Comparison of ENCODE assay signal across 32 cellular contexts in genomic region chr4:7370038-7370437, GRCh38.
"Had no signal": no experiment of that assay in that cellular context is flagged by ENCODE, and none has a peak within 500 bp of the region (broad histone marks: within the 10 kb centered on the region; RNA-seq: fewer than 3 reads in every experiment).

No MANE protein-coding gene starts in this region.

- H3K4me1 Mint-ChIP-seq: activated B cell treated with CpG ODN at 0.5 μM for 24 hours; activated naive CD8-positive, alpha-beta T cell treated with anti-CD3 and anti-CD28 coated beads for 36 hours had no signal

- H3K4me2 ChIP-seq: KMS-11 had no signal

- H3K27me3 ChIP-seq: cardiac muscle cell, Peyer's patch had no signal

- H3K27ac Mint-ChIP-seq: activated B cell treated with CpG ODN at 0.5 μM for 24 hours; activated CD4-positive, alpha-beta memory T cell treated with anti-CD3 and anti-CD28 coated beads for 36 hours; activated naive CD8-positive, alpha-beta T cell treated with anti-CD3 and anti-CD28 coated beads for 36 hours; activated T-helper 1 cell treated with anti-CD3 and anti-CD28 coated beads, Interleukin-12 subunit alpha, Interleukin-12 subunit beta, Interleukin-2, Interleukin-4 antibody, amounts not matched to agents 30 ng/mL and 10 ng/mL and 1 ng/mL, durations not matched to agents 14 hours and 24 hours and 36 hours had no signal

- ATAC-seq: activated T-cell treated with anti-CD3 and anti-CD28 coated beads, Interleukin-2, amount 50 U/mL, for 4 hours had no signal

- H3K27ac ChIP-seq: cardiac muscle cell, KMS-11, Peyer's patch, VCaP had no signal

- H3K36me3 Mint-ChIP-seq: activated CD4-positive, alpha-beta memory T cell treated with anti-CD3 and anti-CD28 coated beads for 36 hours; activated naive CD8-positive, alpha-beta T cell treated with anti-CD3 and anti-CD28 coated beads for 36 hours had no signal

- H3K36me3 ChIP-seq: cardiac muscle cell, Peyer's patch had no signal

- H3K9me3 Mint-ChIP-seq: activated B cell treated with CpG ODN at 0.5 μM for 24 hours; activated CD4-positive, alpha-beta memory T cell treated with anti-CD3 and anti-CD28 coated beads for 36 hours; activated naive CD8-positive, alpha-beta T cell treated with anti-CD3 and anti-CD28 coated beads for 36 hours; activated T-cell treated with anti-CD3 and anti-CD28 coated beads, Interleukin-2, amount 50 U/mL, for 4 hours; activated T-helper 1 cell treated with anti-CD3 and anti-CD28 coated beads, Interleukin-12 subunit alpha, Interleukin-12 subunit beta, Interleukin-2, Interleukin-4 antibody, amounts not matched to agents 30 ng/mL and 10 ng/mL and 1 ng/mL, durations not matched to agents 14 hours and 24 hours and 36 hours had no signal

- DNase-seq: activated B cell treated with CpG ODN at 0.5 μM for 24 hours; activated CD4-positive, alpha-beta memory T cell treated with anti-CD3 and anti-CD28 coated beads for 36 hours; activated CD4-positive, alpha-beta T cell treated with anti-CD3 and anti-CD28 coated beads for 4 hours; activated CD4-positive, alpha-beta T cell treated with anti-CD3 and anti-CD28 coated beads, Interleukin-2, amount 50 U/mL, for 1 hour; activated CD4-positive, CD25-positive, alpha-beta regulatory T cell treated with anti-CD3 and anti-CD28 coated beads, Interleukin-2, amount 50 U/mL, for 72 hours; activated CD8-positive, alpha-beta memory T cell treated with anti-CD3 and anti-CD28 coated beads, Interleukin-2, amount 50 U/mL, for 4 hours; activated effector memory CD4-positive, alpha-beta T cell treated with Interleukin-2 at 50 U/mL for 16 hours; activated naive CD4-positive, alpha-beta T cell; activated naive CD4-positive, alpha-beta T cell treated with anti-CD3 and anti-CD28 coated beads, Interleukin-2, amount 50 U/mL, for 16 hours; activated naive CD8-positive, alpha-beta T cell treated with anti-CD3 and anti-CD28 coated beads for 36 hours; activated T-cell treated with anti-CD3 and anti-CD28 coated beads for 4 hours; activated T-cell treated with anti-CD3 and anti-CD28 coated beads, Interleukin-2, amount 50 U/mL, for 4 hours; amniotic stem cell; MM.1S; MV-4-11; NCI-H1092; NCI-H1436 treated with DMSO at 0.1 percent for 48 hours; NCI-H1694 treated with DMSO at 0.1 percent for 48 hours; NCI-H2029; NCI-H345; NCI-H524 treated with DMSO at 0.1 percent for 48 hours; Peyer's patch; RPMI8226; SIG-M5; SW 1271; T-helper 1 cell; T-helper 2 cell; T-helper 9 cell had no signal

- H3K4me1 ChIP-seq: Peyer's patch had no signal

- H3K4me3 ChIP-seq: cardiac muscle cell, Peyer's patch had no signal

- H3K4me3 Mint-ChIP-seq: activated B cell treated with CpG ODN at 0.5 μM for 24 hours; activated CD4-positive, alpha-beta memory T cell treated with anti-CD3 and anti-CD28 coated beads for 36 hours; activated naive CD8-positive, alpha-beta T cell treated with anti-CD3 and anti-CD28 coated beads for 36 hours; activated T-cell treated with anti-CD3 and anti-CD28 coated beads, Interleukin-2, amount 50 U/mL, for 4 hours; activated T-helper 1 cell treated with anti-CD3 and anti-CD28 coated beads, Interleukin-12 subunit alpha, Interleukin-12 subunit beta, Interleukin-2, Interleukin-4 antibody, amounts not matched to agents 30 ng/mL and 10 ng/mL and 1 ng/mL, durations not matched to agents 14 hours and 24 hours and 36 hours had no signal

- H3K9me3 ChIP-seq: Peyer's patch had no signal

- H3K27me3 Mint-ChIP-seq: activated B cell treated with CpG ODN at 0.5 μM for 24 hours; activated naive CD8-positive, alpha-beta T cell treated with anti-CD3 and anti-CD28 coated beads for 36 hours had no signal
